In the genomic region with DNA sequence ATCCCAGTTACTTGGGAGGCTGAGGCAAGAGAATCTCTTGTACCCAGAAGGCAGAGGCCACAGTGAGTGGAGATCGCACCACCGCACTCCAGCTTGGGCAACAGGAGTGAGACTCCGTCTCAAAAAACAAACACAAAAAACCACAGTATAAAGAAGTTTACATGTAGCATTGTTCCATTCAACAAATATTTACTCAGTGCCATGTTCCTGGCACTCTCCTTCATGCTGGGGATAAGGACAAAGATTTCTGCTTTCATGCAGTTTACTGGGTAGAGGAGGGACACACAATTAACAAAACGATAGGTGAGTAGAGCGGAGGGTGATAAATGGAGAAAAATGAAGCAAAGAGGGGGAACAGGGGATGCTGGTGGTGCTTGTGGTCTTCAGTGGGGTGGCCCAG, we compare ENCODE assay signal across 23 cellular contexts.
"Had no signal": no experiment of that assay in that cellular context is flagged by ENCODE, and none has a peak within 500 bp of the region (broad histone marks: within the 10 kb centered on the region; RNA-seq: fewer than 3 reads in every experiment).

No MANE protein-coding gene starts in this region.

- FAIRE-seq: islet of Langerhans had no signal

- H3K4me3 ChIP-seq: colonic mucosa, dorsolateral prefrontal cortex, esophagus squamous epithelium, gastrocnemius medialis, thyroid gland, upper lobe of right lung had no signal

- H3K9me3 ChIP-seq: colonic mucosa, esophagus squamous epithelium, gastrocnemius medialis, thyroid gland, upper lobe of right lung had no signal

- H3K9me3 Mint-ChIP-seq: activated naive CD8-positive, alpha-beta T cell treated with anti-CD3 and anti-CD28 coated beads for 36 hours; activated T-cell treated with anti-CD3 and anti-CD28 coated beads, Interleukin-2, amount 50 U/mL, for 4 hours; activated T-helper 2 cell treated with anti-CD3 and anti-CD28 coated beads, Interferon-gamma antibody, Interleukin-2, Interleukin-4, amounts not matched to agents 10 μg/mL and 5 μg/mL and 100 μg/mL, durations not matched to agents 14 hours and 24 hours and 36 hours; effector memory CD8-positive, alpha-beta T cell had no signal

- H3K27ac ChIP-seq: colonic mucosa, esophagus squamous epithelium, thyroid gland, upper lobe of right lung had no signal

- DNase-seq: activated CD4-positive, alpha-beta T cell treated with anti-CD3 and anti-CD28 coated beads for 4 hours; activated CD4-positive, alpha-beta T cell treated with anti-CD3 and anti-CD28 coated beads, Interleukin-2, amount 50 U/mL, for 48 hours; activated CD4-positive, CD25-positive, alpha-beta regulatory T cell; activated CD8-positive, alpha-beta memory T cell treated with anti-CD3 and anti-CD28 coated beads, Interleukin-2, amount 50 U/mL, for 48 hours; activated naive CD4-positive, alpha-beta T cell treated with Interleukin-2 at 50 U/mL for 16 hours; activated naive CD8-positive, alpha-beta T cell treated with anti-CD3 and anti-CD28 coated beads for 36 hours; activated T-cell treated with anti-CD3 and anti-CD28 coated beads, Interleukin-2, amount 50 U/mL, for 4 hours; colonic mucosa; dorsolateral prefrontal cortex; effector memory CD8-positive, alpha-beta T cell; esophagus squamous epithelium; gastrocnemius medialis; nucleus accumbens; retina; stimulated activated CD4-positive, alpha-beta T cell treated with anti-CD3 and anti-CD28 coated beads, Interleukin-4, amount 100 ng/mL, for 24 hours; stimulated activated naive CD8-positive, alpha-beta T cell treated with anti-CD3 and anti-CD28 coated beads, Interleukin-15, Interleukin-2, amounts not matched to agents 100 U/mL and 50 U/mL, for 24 hours; substantia nigra; T-helper 9 cell; thyroid gland; upper lobe of right lung had no signal

- H3K4me1 ChIP-seq: colonic mucosa had no signal

- ATAC-seq: activated T-cell treated with anti-CD3 and anti-CD28 coated beads, Interleukin-2, amount 50 U/mL, for 4 hours; effector memory CD8-positive, alpha-beta T cell; gastrocnemius medialis; stimulated activated naive CD8-positive, alpha-beta T cell treated with anti-CD3 and anti-CD28 coated beads, Interleukin-15, Interleukin-2, amounts not matched to agents 100 U/mL and 50 U/mL, for 24 hours; upper lobe of right lung had no signal

- H3K36me3 Mint-ChIP-seq: activated naive CD8-positive, alpha-beta T cell treated with anti-CD3 and anti-CD28 coated beads for 36 hours; memory B cell had no signal

- H3K27ac Mint-ChIP-seq: activated naive CD8-positive, alpha-beta T cell treated with anti-CD3 and anti-CD28 coated beads for 36 hours; activated T-helper 2 cell treated with anti-CD3 and anti-CD28 coated beads, Interferon-gamma antibody, Interleukin-2, Interleukin-4, amounts not matched to agents 10 μg/mL and 5 μg/mL and 100 μg/mL, durations not matched to agents 14 hours and 24 hours and 36 hours; effector memory CD8-positive, alpha-beta T cell; memory B cell had no signal

- H3K27me3 ChIP-seq: colonic mucosa, dorsolateral prefrontal cortex, esophagus squamous epithelium, gastrocnemius medialis, thyroid gland, upper lobe of right lung had no signal

- H3K36me3 ChIP-seq: colonic mucosa, esophagus squamous epithelium, thyroid gland, upper lobe of right lung had no signal

- H3K4me3 Mint-ChIP-seq: activated naive CD8-positive, alpha-beta T cell treated with anti-CD3 and anti-CD28 coated beads for 36 hours; activated T-cell treated with anti-CD3 and anti-CD28 coated beads, Interleukin-2, amount 50 U/mL, for 4 hours; effector memory CD8-positive, alpha-beta T cell; memory B cell had no signal
